In genomic region chr1:87598429-87598828, GRCh38 we compare ENCODE assay signal across 13 cellular contexts.
A peak's percentile ranks its signal among the peaks of the same experiment; 100 is the strongest.
DNase-seq lines count a peak whose midpoint lies in the region; ATAC-seq, FAIRE-seq and TF ChIP-seq lines count a peak whose summit lies in the region.
"Had no signal": no experiment of that assay in that cellular context is flagged by ENCODE, and none has a peak within 500 bp of the region (broad histone marks: within the 10 kb centered on the region; RNA-seq: fewer than 3 reads in every experiment).

No MANE protein-coding gene starts in this region.

- TF ChIP-seq RAD21 in K562 (CRISPR knock-in tag; conservative IDR thresholded peaks at IDR 0.05 in 1 of 2, IDR thresholded peaks at IDR 0.05 in 1 of 2), result no peak

- WGBS in K562 (ENCODE audit: insufficient coverage, low coverage, missing lambda C conversion rate), result 0% methylated on average over 3 of the region's 3 CpGs

- no peaks in the 10 kb centered on the region for H3K27me3 Mint-ChIP-seq in mesothelial cell of epicardium (ENCODE audit: low read depth)
- peaks cover 2% of the 10 kb centered on the region for H3K27me3 Mint-ChIP-seq in activated CD4-positive, alpha-beta T cell treated with anti-CD3 and anti-CD28 coated beads, Interleukin-2, amount 10 ng/mL, durations not matched to agents 7 days and 5 days

- H3K36me3 ChIP-seq in Karpas-422 (ENCODE audit: insufficient read depth, low read length) (no peaks in the 10 kb centered on the region), K562 (ENCODE audit: control insufficient read depth, insufficient read depth, low read length) (no peaks in the 10 kb centered on the region)
- H3K36me3 ChIP-seq: esophagus squamous epithelium had no signal

- no peak for TF ChIP-seq EP300 in K562 (IDR thresholded peaks at IDR 0.05; ENCODE audit: low read length)

- H3K4me3 Mint-ChIP-seq in mesothelial cell of epicardium, result no peak overlapping the region
- no peak overlapping the region for H3K4me3 Mint-ChIP-seq in activated CD4-positive, alpha-beta T cell treated with anti-CD3 and anti-CD28 coated beads, Interleukin-2, amount 10 ng/mL, durations not matched to agents 7 days and 5 days
- H3K4me3 Mint-ChIP-seq: activated naive CD4-positive, alpha-beta T cell treated with anti-CD3 and anti-CD28 coated beads for 36 hours had no signal

- H3K9ac ChIP-seq in Karpas-422 (ENCODE audit: low read length), result no peak overlapping the region
- H3K9ac ChIP-seq in K562 (ENCODE audit: insufficient read depth in 1 of 2, low read depth in 2 of 2, low read length in 2 of 2), result no peak overlapping the region

- peak overlapping the region; percentile 84 for H3K27ac Mint-ChIP-seq in mesothelial cell of epicardium
- H3K27ac Mint-ChIP-seq in activated CD4-positive, alpha-beta T cell treated with anti-CD3 and anti-CD28 coated beads, Interleukin-2, amount 10 ng/mL, durations not matched to agents 7 days and 5 days, result no peak overlapping the region
- H3K27ac Mint-ChIP-seq: activated naive CD4-positive, alpha-beta T cell treated with anti-CD3 and anti-CD28 coated beads for 36 hours had no signal

- H3K4me2 ChIP-seq in Karpas-422 (ENCODE audit: low read depth, low read length, poor library complexity, severe bottlenecking) (no peak overlapping the region), K562 (ENCODE audit: insufficient read depth, low read length) (no peak overlapping the region)

- H3K9me2 ChIP-seq in Karpas-422 (replicated peaks; ENCODE audit: insufficient read depth, low read length), result no peaks in the 10 kb centered on the region

- CTCF ChIA-PET in K562 (lab: Yijun Ruan, JAX; ENCODE audit: low intra/inter-chr PET ratio), result no interaction called here
- CTCF ChIA-PET in activated CD4-positive, alpha-beta T cell treated with anti-CD3 and anti-CD28 coated beads, Interleukin-2, amount 10 ng/mL, durations not matched to agents 7 days and 5 days (lab: Charles Lee), result no interaction called here

- no peaks in the 10 kb centered on the region for H3K9me3 ChIP-seq in Karpas-422 (ENCODE audit: low read length)
- H3K9me3 ChIP-seq in K562 (replicated peaks; ENCODE audit: control insufficient read depth, insufficient read depth, low read depth, low read length), result no peaks in the 10 kb centered on the region
- H3K9me3 ChIP-seq: esophagus squamous epithelium had no signal

- H3K79me2 ChIP-seq in Karpas-422 (ENCODE audit: low read length), result no peaks in the 10 kb centered on the region
- H3K79me2 ChIP-seq in K562 (ENCODE audit: control insufficient read depth, insufficient read depth, low read length), result no peaks in the 10 kb centered on the region

- H3K36me3 Mint-ChIP-seq in mesothelial cell of epicardium, result no peaks in the 10 kb centered on the region
- H3K36me3 Mint-ChIP-seq in activated CD4-positive, alpha-beta T cell treated with anti-CD3 and anti-CD28 coated beads, Interleukin-2, amount 10 ng/mL, durations not matched to agents 7 days and 5 days (ENCODE audit: low read depth), result no peaks in the 10 kb centered on the region

- peaks cover 5% of the 10 kb centered on the region; the same call in 1 of the 2 replicates for H3K4me1 ChIP-seq in Karpas-422 (ENCODE audit: low read length)
- H3K4me1 ChIP-seq in K562 (replicated peaks in 1 of 2; ENCODE audit: control insufficient read depth in 2 of 2, insufficient read depth in 2 of 2, low read length in 2 of 2), result no peaks in the 10 kb centered on the region

- peak; percentile 81 for DNase-seq in ELF-1 (ENCODE audit: low read depth, low spot score)
- peak; percentile 71 for DNase-seq in Karpas-422
- DNase-seq in K562 (ENCODE audit: extremely low read depth in 1 of 4, low spot score in 3 of 4), result peak in 1 of 4 experiments; percentile 34
- DNase-seq in mesothelial cell of epicardium (ENCODE audit: low spot score in 2 of 2, unreplicated experiment in 2 of 2), result no peak
- no peak for DNase-seq in GM12892 (ENCODE audit: insufficient read length)
- no peak for DNase-seq in activated CD4-positive, alpha-beta T cell treated with anti-CD3 and anti-CD28 coated beads, Interleukin-2, amount 10 ng/mL, durations not matched to agents 7 days and 5 days
- no peak for DNase-seq in inferior parietal cortex (ENCODE audit: extremely low spot score)
- DNase-seq: activated CD8-positive, alpha-beta memory T cell treated with anti-CD3 and anti-CD28 coated beads for 24 hours; activated naive CD4-positive, alpha-beta T cell treated with anti-CD3 and anti-CD28 coated beads for 36 hours; esophagus squamous epithelium; T-helper 2 cell had no signal

- ATAC-seq in K562, result peak; percentile 89
- ATAC-seq in GM18520 (IDR thresholded peaks at IDR 0.05; ENCODE audit: unreplicated experiment), result no peak

- intact Hi-C loops in K562 (cut with micrococcal nuclease), result no loop called here

- H4K20me1 ChIP-seq in Karpas-422 (ENCODE audit: insufficient read depth, low read depth, low read length), result no peaks in the 10 kb centered on the region
- no peaks in the 10 kb centered on the region for H4K20me1 ChIP-seq in K562 (replicated peaks; ENCODE audit: control insufficient read depth, insufficient read depth, low read length)

- H2AFZ ChIP-seq in Karpas-422 (ENCODE audit: low read length) (no peak overlapping the region), K562 (ENCODE audit: low read depth, low read length) (no peak overlapping the region)

- H3K9me1 ChIP-seq in K562 (ENCODE audit: control insufficient read depth, insufficient read depth, low read length), result no peaks in the 10 kb centered on the region

- in situ Hi-C loops in K562 (cut with MboI), result no loop called here

- H3K9me3 Mint-ChIP-seq in mesothelial cell of epicardium, result no peaks in the 10 kb centered on the region
- no peaks in the 10 kb centered on the region for H3K9me3 Mint-ChIP-seq in activated CD4-positive, alpha-beta T cell treated with anti-CD3 and anti-CD28 coated beads, Interleukin-2, amount 10 ng/mL, durations not matched to agents 7 days and 5 days
- H3K9me3 Mint-ChIP-seq: activated naive CD4-positive, alpha-beta T cell treated with anti-CD3 and anti-CD28 coated beads for 36 hours had no signal

- POLR2A ChIA-PET in K562 (lab: Yijun Ruan, JAX), result interaction anchor here (0.6 kb wide), 1 partner anchor 408 kb away, joined by 3 read pairs; no protein-coding TSS in a partner anchor
- POLR2A ChIA-PET in activated CD4-positive, alpha-beta T cell treated with anti-CD3 and anti-CD28 coated beads, Interleukin-2, amount 10 ng/mL, durations not matched to agents 7 days and 5 days (lab: Charles Lee), result no interaction called here

- no peaks in the 10 kb centered on the region for H3K27me3 ChIP-seq in Karpas-422 (ENCODE audit: low read length)
- H3K27me3 ChIP-seq in K562 (ENCODE audit: control insufficient read depth in 2 of 2, insufficient read depth in 2 of 2, low read length in 2 of 2), result no peaks in the 10 kb centered on the region
- H3K27me3 ChIP-seq: esophagus squamous epithelium had no signal

- TF ChIP-seq CTCF in K562 (IDR thresholded peaks at IDR 0.05 in 2 of 3, conservative IDR thresholded peaks at IDR 0.05 in 1 of 3; ENCODE audit: insufficient read depth in 2 of 3, low read depth in 1 of 3, low read length in 3 of 3) (peak; percentile 37 to 39 (median 37); a peak in 4 of 6 replicates), mesothelial cell of epicardium (IDR thresholded peaks at IDR 0.05; ENCODE audit: unreplicated experiment) (no peak)

- no TSS peak for BruUV-seq in K562 (replicated peaks; lab: Mats Ljungman, UMichigan)

- no peak overlapping the region for H3K4me3 ChIP-seq in Karpas-422 (ENCODE audit: low read length)
- no peak overlapping the region for H3K4me3 ChIP-seq in K562
- H3K4me3 ChIP-seq: esophagus squamous epithelium had no signal

- H3K4me1 Mint-ChIP-seq in mesothelial cell of epicardium, result peaks cover 62% of the 10 kb centered on the region
- H3K4me1 Mint-ChIP-seq in activated CD4-positive, alpha-beta T cell treated with anti-CD3 and anti-CD28 coated beads, Interleukin-2, amount 10 ng/mL, durations not matched to agents 7 days and 5 days, result no peaks in the 10 kb centered on the region

- TF ChIP-seq POLR2A in K562 (conservative IDR thresholded peaks at IDR 0.05) (no peak), GM12892 (IDR thresholded peaks at IDR 0.05; ENCODE audit: low read depth, low read length) (no peak)

- H3K27ac ChIP-seq in Karpas-422 (ENCODE audit: low read length) (no peak overlapping the region), K562 (ENCODE audit: extremely low read depth, low read depth, low read length) (no peak overlapping the region)
- H3K27ac ChIP-seq: esophagus squamous epithelium had no signal

- FAIRE-seq in K562 (lab: Jason Lieb, UNC) (no peak), GM12892 (lab: Jason Lieb, UNC) (no peak)
- FAIRE-seq: H54 had no signal

TF ChIP-seq in K562, 482 proteins besides CTCF, POLR2A, EP300 and RAD21:
- no peak for TF ChIP-seq L3MBTL2 (IDR thresholded peaks at IDR 0.05)
- no peak for TF ChIP-seq GATAD2A (IDR thresholded peaks at IDR 0.05)
- no peak for TF ChIP-seq SPI1 (IDR thresholded peaks at IDR 0.05; ENCODE audit: borderline replicate concordance, low read depth, low read length)
- 0 out of 2 replicates have a peak, but pooled peaks have one; percentile 4 for TF ChIP-seq SMC3 (conservative IDR thresholded peaks at IDR 0.05; ENCODE audit: insufficient read depth, low read depth, low read length)
- TF ChIP-seq SIN3B (IDR thresholded peaks at IDR 0.05; ENCODE audit: low read depth), result no peak
- no peak for TF ChIP-seq ZNF316 (IDR thresholded peaks at IDR 0.05)
- peak; percentile 54 for TF ChIP-seq CTCFL (IDR thresholded peaks at IDR 0.05; ENCODE audit: borderline replicate concordance, insufficient read depth, low read depth, low read length, poor library complexity, severe bottlenecking)
- TF ChIP-seq HDAC6 (IDR thresholded peaks at IDR 0.05; ENCODE audit: low read depth, low read length), result no peak

Comparison
In these comparisons a context has a peak if more than half of its experiments do, and no peak if none do; other contexts are left out.
1. DNase-seq: peak in ELF-1 (single experiment) and Karpas-422 (single experiment); none in mesothelial cell of epicardium (0 of 2), GM12892 (single experiment), activated CD4-positive, alpha-beta T cell treated with anti-CD3 and anti-CD28 coated beads, Interleukin-2, amount 10 ng/mL, durations not matched to agents 7 days and 5 days (single experiment) and inferior parietal cortex (single experiment).